Comparison of ENCODE assay signal across 25 cellular contexts in genomic region chr6:36285797-36286196, GRCh38. TPM values are rescaled to one million over a fixed set of nuclear protein-coding genes. Genes with fewer than 3 reads are reported as not detected.
"Had no signal": no experiment of that assay in that cellular context is flagged by ENCODE, and none has a peak within 500 bp of the region (broad histone marks: within the 10 kb centered on the region; RNA-seq: fewer than 3 reads in every experiment).

No MANE protein-coding gene starts in this region.

- ATAC-seq: activated CD8-positive, alpha-beta memory T cell treated with anti-CD3 and anti-CD28 coated beads, Interleukin-2, amount 10 ng/mL, durations not matched to agents 7 days and 5 days; activated naive CD4-positive, alpha-beta T cell treated with anti-CD3 and anti-CD28 coated beads, Interleukin-2, amount 50 U/mL, for 72 hours; activated naive CD8-positive, alpha-beta T cell treated with anti-CD3 and anti-CD28 coated beads, Interleukin-2, amount 50 U/mL, for 24 hours; T-cell had no signal

- FAIRE-seq: TTC549 had no signal

- DNase-seq: activated B cell treated with CpG ODN at 0.5 μM for 24 hours; activated CD4-positive, alpha-beta T cell treated with anti-CD3 and anti-CD28 coated beads for 1 hour; activated CD4-positive, alpha-beta T cell treated with anti-CD3 and anti-CD28 coated beads, Interleukin-2, amount 10 ng/mL, durations not matched to agents 24 days and 14 days; activated CD4-positive, alpha-beta T cell treated with anti-CD3 and anti-CD28 coated beads, Interleukin-2, amount 50 U/mL, for 48 hours; activated CD8-positive, alpha-beta memory T cell treated with anti-CD3 and anti-CD28 coated beads, Interleukin-2, amount 10 ng/mL, durations not matched to agents 7 days and 5 days; activated effector memory CD4-positive, alpha-beta T cell treated with anti-CD3 and anti-CD28 coated beads, Interleukin-2, amount 50 U/mL, for 16 hours; activated naive CD4-positive, alpha-beta T cell treated with Interleukin-2 at 50 U/mL for 16 hours; activated naive CD8-positive, alpha-beta T cell treated with anti-CD3 and anti-CD28 coated beads, Interleukin-2, amount 50 U/mL, for 24 hours; activated T-cell treated with anti-CD3 and anti-CD28 coated beads, Interleukin-2, amount 50 U/mL, for 24 hours; KG1; NCI-H1048; NCI-H1417; NCI-H446; NCI-H524; SIG-M5; T-cell; T-helper 2 cell; T1000 had no signal

RNA-seq across cellular contexts. Expression of gene PNPLA1, which starts 15.9 kb away (rescaled TPM):
- total RNA-seq: activated B cell treated with CpG ODN at 0.5 μM for 24 hours; activated CD4-positive, alpha-beta T cell treated with anti-CD3 and anti-CD28 coated beads, Interleukin-2, amount 10 ng/mL, durations not matched to agents 24 days and 14 days; activated CD8-positive, alpha-beta memory T cell treated with anti-CD3 and anti-CD28 coated beads, Interleukin-2, amount 10 ng/mL, durations not matched to agents 7 days and 5 days; activated naive CD4-positive, alpha-beta T cell treated with anti-CD3 and anti-CD28 coated beads, Interleukin-2, amount 50 U/mL, for 72 hours; activated T-helper 1 cell treated with anti-CD3 and anti-CD28 coated beads, Interleukin-12 subunit alpha, Interleukin-12 subunit beta, Interleukin-2, Interleukin-4 antibody, amounts not matched to agents 30 ng/mL and 10 ng/mL and 1 ng/mL, durations not matched to agents 14 hours and 24 hours and 36 hours; cerebellum; LHCN-M2; RPMI7951 had no signal

RNA-seq across cellular contexts. Expression of gene BNIP5, which starts 50.9 kb away (rescaled TPM):
- total RNA-seq: activated CD4-positive, alpha-beta T cell treated with anti-CD3 and anti-CD28 coated beads, Interleukin-2, amount 10 ng/mL, durations not matched to agents 24 days and 14 days; activated CD8-positive, alpha-beta memory T cell treated with anti-CD3 and anti-CD28 coated beads, Interleukin-2, amount 10 ng/mL, durations not matched to agents 7 days and 5 days; activated naive CD4-positive, alpha-beta T cell treated with anti-CD3 and anti-CD28 coated beads, Interleukin-2, amount 50 U/mL, for 72 hours; activated T-helper 1 cell treated with anti-CD3 and anti-CD28 coated beads, Interleukin-12 subunit alpha, Interleukin-12 subunit beta, Interleukin-2, Interleukin-4 antibody, amounts not matched to agents 30 ng/mL and 10 ng/mL and 1 ng/mL, durations not matched to agents 14 hours and 24 hours and 36 hours; cerebellum; LHCN-M2; M059J; RPMI7951 had no signal
